29 cellular contexts compared by ENCODE assay signal in genomic region chr3:52067046-52067445, GRCh38.
"Had no signal": no experiment of that assay in that cellular context is flagged by ENCODE, and none has a peak within 500 bp of the region (broad histone marks: within the 10 kb centered on the region; RNA-seq: fewer than 3 reads in every experiment).

No MANE protein-coding gene starts in this region.

- H3K9me3 Mint-ChIP-seq: activated CD4-positive, alpha-beta T cell treated with anti-CD3 and anti-CD28 coated beads, Interleukin-2, amount 10 ng/mL, durations not matched to agents 7 days and 5 days; activated CD8-positive, alpha-beta T cell treated with anti-CD3 and anti-CD28 coated beads for 36 hours; activated T-cell treated with anti-CD3 and anti-CD28 coated beads, Interleukin-2, amount 50 U/mL, for 4 hours; activated T-helper 17 cell treated with anti-CD3 and anti-CD28 coated beads, Interleukin-2, amount 50 U/mL, for 72 hours; central memory CD8-positive, alpha-beta T cell; natural killer cell treated with Interleukin-12 subunit alpha and Interleukin-12 subunit beta and Interleukin-15 and Interleukin-18, amount 100 ng/mL, for 72 hours had no signal

- H3K4me3 ChIP-seq: heart right ventricle, left lung, lower lobe of right lung, mucosa of descending colon, pancreas, prostate gland, suprapubic skin, tibial nerve had no signal

- H3K36me3 ChIP-seq: heart right ventricle, left lung, lower lobe of right lung, pancreas, prostate gland, suprapubic skin, tibial nerve had no signal

- ATAC-seq: activated CD8-positive, alpha-beta T cell treated with anti-CD3 and anti-CD28 coated beads for 36 hours; activated T-cell treated with anti-CD3 and anti-CD28 coated beads, Interleukin-2, amount 50 U/mL, for 4 hours; activated T-helper 17 cell treated with anti-CD3 and anti-CD28 coated beads, Interleukin-2, amount 50 U/mL, for 72 hours; heart right ventricle; left lung; lower lobe of right lung; mucosa of descending colon; natural killer cell treated with Interleukin-12 subunit alpha and Interleukin-12 subunit beta and Interleukin-15 and Interleukin-18, amount 100 ng/mL, for 72 hours; pancreas; sciatic nerve had no signal

- H3K4me1 ChIP-seq: pancreas, prostate gland had no signal

- FAIRE-seq: astrocyte, colon, pancreas had no signal

- H3K27me3 Mint-ChIP-seq: activated CD4-positive, alpha-beta T cell treated with anti-CD3 and anti-CD28 coated beads, Interleukin-2, amount 10 ng/mL, durations not matched to agents 7 days and 5 days; activated CD8-positive, alpha-beta T cell treated with anti-CD3 and anti-CD28 coated beads for 36 hours; activated T-helper 17 cell treated with anti-CD3 and anti-CD28 coated beads, Interleukin-2, amount 50 U/mL, for 72 hours; central memory CD8-positive, alpha-beta T cell; natural killer cell treated with Interleukin-12 subunit alpha and Interleukin-12 subunit beta and Interleukin-15 and Interleukin-18, amount 100 ng/mL, for 72 hours had no signal

- H3K4me3 Mint-ChIP-seq: activated CD4-positive, alpha-beta T cell treated with anti-CD3 and anti-CD28 coated beads, Interleukin-2, amount 10 ng/mL, durations not matched to agents 7 days and 5 days; activated CD8-positive, alpha-beta T cell treated with anti-CD3 and anti-CD28 coated beads for 36 hours; activated T-cell treated with anti-CD3 and anti-CD28 coated beads, Interleukin-2, amount 50 U/mL, for 4 hours; activated T-helper 17 cell treated with anti-CD3 and anti-CD28 coated beads, Interleukin-2, amount 50 U/mL, for 72 hours; central memory CD8-positive, alpha-beta T cell; natural killer cell treated with Interleukin-12 subunit alpha and Interleukin-12 subunit beta and Interleukin-15 and Interleukin-18, amount 100 ng/mL, for 72 hours had no signal

- H3K4me1 Mint-ChIP-seq: activated T-helper 17 cell treated with anti-CD3 and anti-CD28 coated beads, Interleukin-2, amount 50 U/mL, for 72 hours had no signal

- H3K36me3 Mint-ChIP-seq: natural killer cell treated with Interleukin-12 subunit alpha and Interleukin-12 subunit beta and Interleukin-15 and Interleukin-18, amount 100 ng/mL, for 72 hours had no signal

- H3K27ac Mint-ChIP-seq: activated CD4-positive, alpha-beta T cell treated with anti-CD3 and anti-CD28 coated beads, Interleukin-2, amount 10 ng/mL, durations not matched to agents 7 days and 5 days; activated CD8-positive, alpha-beta T cell treated with anti-CD3 and anti-CD28 coated beads for 36 hours; activated T-helper 17 cell treated with anti-CD3 and anti-CD28 coated beads, Interleukin-2, amount 50 U/mL, for 72 hours had no signal

- H3K9me3 ChIP-seq: heart right ventricle, left lung, lower lobe of right lung, mucosa of descending colon, pancreas, prostate gland, suprapubic skin, tibial nerve had no signal

- H3K27ac ChIP-seq: left lung, lower lobe of right lung, pancreas, prostate gland, suprapubic skin, tibial nerve had no signal

- H3K27me3 ChIP-seq: heart right ventricle, left lung, pancreas, suprapubic skin, tibial nerve had no signal

- DNase-seq: activated CD4-positive, alpha-beta T cell treated with anti-CD3 and anti-CD28 coated beads for 1 hour; activated CD4-positive, alpha-beta T cell treated with anti-CD3 and anti-CD28 coated beads, Interleukin-2, amount 10 ng/mL, durations not matched to agents 7 days and 5 days; activated CD8-positive, alpha-beta T cell treated with anti-CD3 and anti-CD28 coated beads for 36 hours; activated gamma-delta T cell treated with Interleukin-2 at 50 U/mL for 16 hours; activated naive CD4-positive, alpha-beta T cell treated with anti-CD3 and anti-CD28 coated beads, Interleukin-2, amount 50 U/mL, for 16 hours; activated T-cell treated with anti-CD3 and anti-CD28 coated beads, Interleukin-2, amount 50 U/mL, for 4 hours; amniotic stem cell; dermis blood vessel endothelial cell; effector CD4-positive, alpha-beta T cell; heart right ventricle; left lung; lower lobe of right lung; mesendoderm; mucosa of descending colon; nucleus accumbens; retina; stimulated activated CD4-positive, alpha-beta T cell treated with anti-CD3 and anti-CD28 coated beads, Interleukin-15, amount 100 ng/mL, for 24 hours; stimulated activated naive CD4-positive, alpha-beta T cell; T-helper 2 cell had no signal
